ENCODE assay signal across 16 cellular contexts in genomic region chr7:2840458-2840857, GRCh38.
"Had no signal": no experiment of that assay in that cellular context is flagged by ENCODE, and none has a peak within 500 bp of the region (broad histone marks: within the 10 kb centered on the region; RNA-seq: fewer than 3 reads in every experiment).

No MANE protein-coding gene starts in this region.

- H3K27me3 ChIP-seq: body of pancreas, pancreas had no signal

- H3K4me3 Mint-ChIP-seq: activated CD4-positive, alpha-beta T cell treated with anti-CD3 and anti-CD28 coated beads, Interleukin-2, amount 10 ng/mL, durations not matched to agents 24 days and 14 days; activated CD8-positive, alpha-beta T cell treated with anti-CD3 and anti-CD28 coated beads for 36 hours; activated naive CD4-positive, alpha-beta T cell treated with anti-CD3 and anti-CD28 coated beads for 36 hours; T-helper 2 cell treated with Interferon-gamma antibody and Interleukin-4, amounts not matched to agents 5 μg/mL and 100 μg/mL, for 36 hours had no signal

- H3K27me3 Mint-ChIP-seq: activated CD4-positive, alpha-beta T cell treated with anti-CD3 and anti-CD28 coated beads, Interleukin-2, amount 10 ng/mL, durations not matched to agents 24 days and 14 days; activated CD8-positive, alpha-beta T cell treated with anti-CD3 and anti-CD28 coated beads for 36 hours; stimulated activated naive B cell treated with anti-CD40 and anti-IgM and Interleukin-4, amounts not matched to agents 10 μg/mL and 1 μg/mL and 100 μg/mL, for 72 hours had no signal

- H3K4me3 ChIP-seq: body of pancreas, pancreas, smooth muscle cell had no signal

- H3K9me3 Mint-ChIP-seq: activated CD4-positive, alpha-beta T cell treated with anti-CD3 and anti-CD28 coated beads, Interleukin-2, amount 10 ng/mL, durations not matched to agents 24 days and 14 days; activated naive CD4-positive, alpha-beta T cell treated with anti-CD3 and anti-CD28 coated beads for 36 hours; activated T-helper 2 cell treated with anti-CD3 and anti-CD28 coated beads, Interferon-gamma antibody, Interleukin-2, Interleukin-4, amounts not matched to agents 10 μg/mL and 5 μg/mL and 100 μg/mL, durations not matched to agents 14 hours and 24 hours and 36 hours; stimulated activated naive B cell treated with anti-CD40 and anti-IgM and Interleukin-4, amounts not matched to agents 10 μg/mL and 1 μg/mL and 100 μg/mL, for 72 hours; T-helper 2 cell treated with Interferon-gamma antibody and Interleukin-4, amounts not matched to agents 5 μg/mL and 100 μg/mL, for 36 hours had no signal

- H3K27ac Mint-ChIP-seq: activated CD4-positive, alpha-beta T cell treated with anti-CD3 and anti-CD28 coated beads, Interleukin-2, amount 10 ng/mL, durations not matched to agents 24 days and 14 days; activated CD8-positive, alpha-beta T cell treated with anti-CD3 and anti-CD28 coated beads for 36 hours; activated naive CD4-positive, alpha-beta T cell treated with anti-CD3 and anti-CD28 coated beads for 36 hours; activated T-helper 2 cell treated with anti-CD3 and anti-CD28 coated beads, Interferon-gamma antibody, Interleukin-2, Interleukin-4, amounts not matched to agents 10 μg/mL and 5 μg/mL and 100 μg/mL, durations not matched to agents 14 hours and 24 hours and 36 hours; T-helper 2 cell treated with Interferon-gamma antibody and Interleukin-4, amounts not matched to agents 5 μg/mL and 100 μg/mL, for 36 hours had no signal

- ATAC-seq: activated CD8-positive, alpha-beta T cell treated with anti-CD3 and anti-CD28 coated beads for 36 hours; body of pancreas; left ventricle myocardium superior; pancreas; sciatic nerve; stimulated activated naive B cell treated with anti-CD40 and anti-IgM and Interleukin-4, amounts not matched to agents 10 μg/mL and 1 μg/mL and 100 μg/mL, for 72 hours had no signal

- H3K27ac ChIP-seq: body of pancreas, pancreas had no signal

- DNase-seq: activated CD4-positive, alpha-beta T cell treated with anti-CD3 and anti-CD28 coated beads, Interleukin-2, amount 10 ng/mL, durations not matched to agents 24 days and 14 days; activated CD4-positive, CD25-positive, alpha-beta regulatory T cell; activated CD8-positive, alpha-beta T cell treated with anti-CD3 and anti-CD28 coated beads for 36 hours; activated naive CD4-positive, alpha-beta T cell treated with anti-CD3 and anti-CD28 coated beads for 36 hours; activated T-cell treated with anti-CD3 and anti-CD28 coated beads, Interleukin-2, amount 50 U/mL, for 1 hour; body of pancreas; caudate nucleus; erythroblast; left ventricle myocardium superior; pancreas; stimulated activated CD4-positive, alpha-beta T cell treated with anti-CD3 and anti-CD28 coated beads, Interleukin-4, amount 100 ng/mL, for 1 hour; stimulated activated naive B cell treated with anti-CD40 and anti-IgM and Interleukin-4, amounts not matched to agents 10 μg/mL and 1 μg/mL and 100 μg/mL, for 72 hours had no signal
